Comparison of ENCODE assay signal across 7 cellular contexts in genomic region chr11:27303903-27304302, GRCh38.
"Had no signal": no experiment of that assay in that cellular context is flagged by ENCODE, and none has a peak within 500 bp of the region (broad histone marks: within the 10 kb centered on the region; RNA-seq: fewer than 3 reads in every experiment).

No MANE protein-coding gene starts in this region.

- H3K36me3 Mint-ChIP-seq: IgD-negative memory B cell had no signal

- FAIRE-seq: H54, HTR-8/SVneo had no signal

- H2AFZ ChIP-seq: GM23248 had no signal

- H3K9ac ChIP-seq: GM23248 had no signal

- H3K27ac ChIP-seq: GM23248 had no signal

- DNase-seq: GM23248, GOT3, HCEC 1CT had no signal

- H3K4me3 Mint-ChIP-seq: H9, IgD-negative memory B cell had no signal

- H3K4me1 Mint-ChIP-seq: H9, IgD-negative memory B cell had no signal

- H3K27ac Mint-ChIP-seq: H9, IgD-negative memory B cell had no signal

- H3K4me3 ChIP-seq: GM23248 had no signal
